Comparison of ENCODE assay signal across 23 cellular contexts in genomic region chr3:182111967-182112366, GRCh38.
DNase-seq lines count a peak whose midpoint lies in the region; ATAC-seq and TF ChIP-seq lines count a peak whose summit lies in the region.
"Had no signal": no experiment of that assay in that cellular context is flagged by ENCODE, and none has a peak within 500 bp of the region (broad histone marks: within the 10 kb centered on the region; RNA-seq: fewer than 3 reads in every experiment).

No MANE protein-coding gene starts in this region.

- DNase-seq in MCF 10A (ENCODE audit: unreplicated experiment) (peak; percentile 19), mammary epithelial cell (no peak), epithelial cell of esophagus (ENCODE audit: low read depth) (peak; percentile 51), glutamatergic neuron (no peak), aorta (no peak)
- DNase-seq: ACHN; BE2C; C1 segment of cervical spinal cord; CD4-positive, alpha-beta memory T cell; CD4-positive, CD25-positive, alpha-beta regulatory T cell; CD8-positive, alpha-beta memory T cell; COR-L47; DMS 273 treated with DMSO at 0.1 percent for 48 hours; DMS153; DMS53; DMS79; DND-41; EL; GDM1 had no signal

- no peak overlapping the region for H3K27ac ChIP-seq in mammary epithelial cell (ENCODE audit: insufficient read depth, low read depth, low read length)
- no peak overlapping the region for H3K27ac ChIP-seq in aorta (ENCODE audit: low read depth in 1 of 2, low read length in 2 of 2)
- H3K27ac ChIP-seq: 22Rv1, BLaER1 had no signal

- no peaks in the 10 kb centered on the region for H3K79me2 ChIP-seq in mammary epithelial cell (ENCODE audit: insufficient read depth, low read length)

- in situ Hi-C loops in mammary epithelial cell (cut with MboI; ENCODE audit: low sequenced_read_pairs in 2 of 2), result no loop called here

- H3K9me3 ChIP-seq in mammary epithelial cell (replicated peaks; ENCODE audit: insufficient read depth, low read length) (peaks cover 3% of the 10 kb centered on the region), aorta (ENCODE audit: control insufficient read depth, low read length) (peaks cover 3% of the 10 kb centered on the region)
- H3K9me3 ChIP-seq: BE2C, BLaER1 had no signal

- intact Hi-C loops in MCF 10A (cut with micrococcal nuclease) (no loop called here), mammary epithelial cell (cut with micrococcal nuclease) (no loop called here), aorta (cut with DNase I) (no loop called here)

- peaks cover 8% of the 10 kb centered on the region for H3K4me1 ChIP-seq in mammary epithelial cell (ENCODE audit: insufficient read depth, low read length)
- no peaks in the 10 kb centered on the region for H3K4me1 ChIP-seq in aorta (ENCODE audit: control insufficient read depth in 1 of 2, insufficient read depth in 2 of 2, low read length in 2 of 2)
- H3K4me1 ChIP-seq: BE2C, BLaER1 had no signal

- no peak overlapping the region for H3K4me2 ChIP-seq in mammary epithelial cell (ENCODE audit: insufficient read depth, low read depth, low read length)
- H3K4me2 ChIP-seq: BLaER1 had no signal

- BruUV-seq in MCF 10A (replicated peaks; lab: Mats Ljungman, UMichigan) (no TSS peak), mammary epithelial cell (replicated peaks; lab: Mats Ljungman, UMichigan) (no TSS peak)

- H3K36me3 ChIP-seq in mammary epithelial cell (ENCODE audit: insufficient read depth, low read length) (no peaks in the 10 kb centered on the region), aorta (ENCODE audit: control insufficient read depth in 1 of 2, insufficient read depth in 2 of 2, low read length in 1 of 2) (no peaks in the 10 kb centered on the region)
- H3K36me3 ChIP-seq: BE2C, BLaER1 had no signal

- H3K36me3 Mint-ChIP-seq in MCF 10A (ENCODE audit: insufficient read depth, unreplicated experiment) (no peaks in the 10 kb centered on the region), glutamatergic neuron (ENCODE audit: unreplicated experiment) (no peaks in the 10 kb centered on the region)
- H3K36me3 Mint-ChIP-seq: CD14-positive monocyte; CD4-positive, alpha-beta memory T cell; CD4-positive, CD25-positive, alpha-beta regulatory T cell; CD8-positive, alpha-beta memory T cell had no signal

- H3K27me3 ChIP-seq in mammary epithelial cell (ENCODE audit: insufficient read depth, low read length) (no peaks in the 10 kb centered on the region), aorta (ENCODE audit: control insufficient read depth in 1 of 2, insufficient read depth in 2 of 2, low read length in 1 of 2) (no peaks in the 10 kb centered on the region)
- H3K27me3 ChIP-seq: BE2C, BLaER1 had no signal

- POLR2A ChIA-PET in MCF 10A (lab: Yijun Ruan, JAX), result no interaction called here

- TF ChIP-seq CTCF in MCF 10A (IDR thresholded peaks at IDR 0.05; ENCODE audit: unreplicated experiment), result no peak
- no peak for TF ChIP-seq CTCF in mammary epithelial cell (conservative IDR thresholded peaks at IDR 0.05 in 1 of 2, IDR thresholded peaks at IDR 0.05 in 1 of 2; ENCODE audit: extremely low read depth in 1 of 2, insufficient read depth in 1 of 2, low read depth in 1 of 2, low read length in 2 of 2)
- TF ChIP-seq CTCF in epithelial cell of esophagus (IDR thresholded peaks at IDR 0.05; ENCODE audit: insufficient read depth, low read depth, low read length, missing control alignments), result no peak
- TF ChIP-seq CTCF in glutamatergic neuron (IDR thresholded peaks at IDR 0.05; ENCODE audit: partially characterized antibody, unreplicated experiment), result no peak

- no peak for ATAC-seq in aorta (ENCODE audit: low FRiP score)
- ATAC-seq: GM12878 had no signal

- H3K27ac Mint-ChIP-seq in MCF 10A (ENCODE audit: low read depth, unreplicated experiment), result no peak overlapping the region
- no peak overlapping the region for H3K27ac Mint-ChIP-seq in glutamatergic neuron (ENCODE audit: unreplicated experiment)
- H3K27ac Mint-ChIP-seq: CD14-positive monocyte; CD4-positive, alpha-beta memory T cell; CD4-positive, CD25-positive, alpha-beta regulatory T cell; CD8-positive, alpha-beta memory T cell had no signal

- no peak overlapping the region for H3K9ac ChIP-seq in mammary epithelial cell (ENCODE audit: insufficient read depth, low read length)
- H3K9ac ChIP-seq: BLaER1 had no signal

- H3K4me3 ChIP-seq in mammary epithelial cell (replicated peaks in 1 of 3; ENCODE audit: insufficient read depth in 1 of 3, low read depth in 2 of 3, low read length in 3 of 3) (no peak overlapping the region), epithelial cell of esophagus (ENCODE audit: low read length) (no peak overlapping the region), aorta (ENCODE audit: low read length in 2 of 2) (no peak overlapping the region)
- H3K4me3 ChIP-seq: BLaER1, GM12878 had no signal

- no peaks in the 10 kb centered on the region for H3K27me3 Mint-ChIP-seq in MCF 10A (ENCODE audit: insufficient read depth, unreplicated experiment)
- no peaks in the 10 kb centered on the region for H3K27me3 Mint-ChIP-seq in glutamatergic neuron (ENCODE audit: unreplicated experiment)
- H3K27me3 Mint-ChIP-seq: CD4-positive, alpha-beta memory T cell; CD4-positive, CD25-positive, alpha-beta regulatory T cell had no signal

- WGBS in mammary epithelial cell (ENCODE audit: low coverage, missing lambda C conversion rate), result 46% methylated on average over 4 of the region's 4 CpGs
- WGBS in aorta, 2 donors, result 72% methylated on average over 4 of the region's 4 CpGs

- H3K4me1 Mint-ChIP-seq in MCF 10A (ENCODE audit: insufficient read depth, unreplicated experiment) (no peaks in the 10 kb centered on the region), glutamatergic neuron (ENCODE audit: low read depth, unreplicated experiment) (no peaks in the 10 kb centered on the region)
- H3K4me1 Mint-ChIP-seq: CD14-positive monocyte; CD4-positive, alpha-beta memory T cell; CD4-positive, CD25-positive, alpha-beta regulatory T cell; CD8-positive, alpha-beta memory T cell had no signal

- CTCF ChIA-PET in MCF 10A (lab: Yijun Ruan, JAX) (interaction anchor here (1.0 kb wide), 1 partner anchor 11 kb away, joined by 3 read pairs; no protein-coding TSS in a partner anchor), mammary epithelial cell (lab: Charles Lee; ENCODE audit: low non-redundant PET) (no interaction called here)

- H3K9me3 Mint-ChIP-seq in MCF 10A (ENCODE audit: unreplicated experiment), result no peaks in the 10 kb centered on the region
- H3K9me3 Mint-ChIP-seq in glutamatergic neuron (ENCODE audit: unreplicated experiment), result no peaks in the 10 kb centered on the region

- dilution Hi-C loops in mammary epithelial cell (cut with HindIII; ENCODE audit: low sequenced_read_pairs), result no loop called here

- no peak overlapping the region for H2AFZ ChIP-seq in mammary epithelial cell (ENCODE audit: low read depth, low read length)

- H4K20me1 ChIP-seq in mammary epithelial cell (ENCODE audit: insufficient read depth, low read length), result no peaks in the 10 kb centered on the region
- H4K20me1 ChIP-seq: BLaER1 had no signal

- no peak overlapping the region for H3K4me3 Mint-ChIP-seq in MCF 10A (ENCODE audit: unreplicated experiment)
- no peak overlapping the region for H3K4me3 Mint-ChIP-seq in glutamatergic neuron (ENCODE audit: unreplicated experiment)
- H3K4me3 Mint-ChIP-seq: CD14-positive monocyte; CD4-positive, alpha-beta memory T cell; CD4-positive, CD25-positive, alpha-beta regulatory T cell; CD8-positive, alpha-beta memory T cell had no signal

Comparison
In these comparisons a context has a peak if more than half of its experiments do, and no peak if none do; other contexts are left out.
1. DNase-seq: peak in MCF 10A (single experiment) and epithelial cell of esophagus (single experiment); none in mammary epithelial cell (single experiment), glutamatergic neuron (single experiment) and aorta (0 of 2).